Comparison of ENCODE assay signal across 9 cellular contexts in the genomic region with DNA sequence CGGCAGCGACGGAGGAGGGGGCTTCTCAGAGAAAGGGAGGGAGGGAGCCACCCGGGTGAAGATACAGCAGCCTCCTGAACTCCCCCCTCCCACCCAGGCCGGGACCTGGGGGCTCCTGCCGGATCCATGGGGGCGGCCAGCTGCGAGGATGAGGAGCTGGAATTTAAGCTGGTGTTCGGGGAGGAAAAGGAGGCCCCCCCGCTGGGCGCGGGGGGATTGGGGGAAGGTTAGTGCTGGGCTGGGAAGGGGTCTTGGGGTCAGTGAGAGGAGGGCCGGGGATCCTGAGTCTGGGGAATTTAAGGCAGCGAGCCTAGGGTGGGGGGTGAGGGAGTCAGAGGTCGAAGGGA. TPM values are rescaled to one million over a fixed set of nuclear protein-coding genes. Genes with fewer than 3 reads are reported as not detected.
DNase-seq lines count a peak whose midpoint lies in the region; ATAC-seq and TF ChIP-seq lines count a peak whose summit lies in the region.
"Had no signal": no experiment of that assay in that cellular context is flagged by ENCODE, and none has a peak within 500 bp of the region (broad histone marks: within the 10 kb centered on the region; RNA-seq: fewer than 3 reads in every experiment).

No MANE protein-coding gene starts in this region.

- peak overlapping the region; percentile 60 for H3K4me3 ChIP-seq in SJSA1
- H3K4me3 ChIP-seq in fibroblast of pulmonary artery (replicated peaks; ENCODE audit: low read depth, low read length), result peak overlapping the region; percentile 94

- peak overlapping the region; percentile 75 for H3K27ac ChIP-seq in SJSA1

- H3K27me3 ChIP-seq in SJSA1 (replicated peaks), result no peaks in the 10 kb centered on the region

- TF ChIP-seq CTCF in fibroblast of pulmonary artery (IDR thresholded peaks at IDR 0.05; ENCODE audit: low read length, missing control alignments), result no peak

- no peaks in the 10 kb centered on the region; the same call in 1 of the 2 replicates for H3K36me3 ChIP-seq in ES-I3 (ENCODE audit: insufficient read depth, low read length)
- H3K36me3 ChIP-seq in SJSA1, result peaks cover 20% of the 10 kb centered on the region

- DNase-seq in SJSA1 (ENCODE audit: low read depth in 1 of 2, low spot score in 2 of 2) (no peak), fibroblast of pulmonary artery (ENCODE audit: low read depth) (no peak), retina (peak; percentile 75), mesenteric fat pad (ENCODE audit: low spot score) (no peak)
- DNase-seq in stimulated activated CD4-positive, alpha-beta T cell treated with anti-CD3 and anti-CD28 coated beads, Interleukin-2, amount 100 ng/mL, for 24 hours, result no peak

- H3K4me1 ChIP-seq in ES-I3 (ENCODE audit: insufficient read depth, low read length) (no peaks in the 10 kb centered on the region), SJSA1 (replicated peaks) (peaks cover 33% of the 10 kb centered on the region)

- no peaks in the 10 kb centered on the region for H3K9me3 ChIP-seq in ES-I3 (ENCODE audit: control insufficient read depth, insufficient read depth, low read length)
- no peaks in the 10 kb centered on the region for H3K9me3 ChIP-seq in SJSA1 (replicated peaks)

- ATAC-seq in HG02852 (IDR thresholded peaks at IDR 0.05; ENCODE audit: unreplicated experiment), result no peak
- ATAC-seq in HG03108 (IDR thresholded peaks at IDR 0.05; ENCODE audit: unreplicated experiment), result no peak

- peak overlapping the region; percentile 92 for H3K9ac ChIP-seq in ES-I3 (ENCODE audit: low read depth, low read length)

RNA-seq across cellular contexts. Expression of a gene that starts 0.2 kb away (rescaled TPM):
- 14.6 and 23.6 TPM in 2 replicates for total RNA-seq in SJSA1 (2014; rRNA removed; shearing (Covaris generic))
- 41.3 TPM for total RNA-seq in mesenteric fat pad

RNA-seq across cellular contexts. Expression of a gene that starts 28.4 kb away (rescaled TPM):
- total RNA-seq in SJSA1 (2014; rRNA removed; shearing (Covaris generic)), result not detected in 2 replicates
- total RNA-seq in mesenteric fat pad, result 12.7 TPM
- total RNA-seq: NCI-H460 had no signal

RNA-seq across cellular contexts. Expression of a gene that starts 30.6 kb away (rescaled TPM):
- total RNA-seq in SJSA1 (2014; rRNA removed; shearing (Covaris generic)), result 0.87 and 1.2 TPM in 2 replicates
- 11.7 TPM for total RNA-seq in mesenteric fat pad

RNA-seq across cellular contexts. Expression of a gene that starts 33.3 kb away (rescaled TPM):
- total RNA-seq in SJSA1 (2014; rRNA removed; shearing (Covaris generic)), result not detected in 2 replicates
- 59.6 TPM for total RNA-seq in mesenteric fat pad

RNA-seq across cellular contexts. Expression of a gene that starts 56.9 kb away (rescaled TPM):
- 0.81 and 2.1 TPM in 2 replicates for total RNA-seq in SJSA1 (2014; rRNA removed; shearing (Covaris generic))
- total RNA-seq in mesenteric fat pad, result 11.9 TPM

Comparison
In these comparisons a context has a peak if more than half of its experiments do, and no peak if none do; other contexts are left out.
1. RNA of a gene that starts 28.4 kb away (total RNA-seq): 12.7 TPM in mesenteric fat pad (single experiment); not detected in SJSA1; every median in the first group is over 10 times any median in the second.